8 cellular contexts compared by ENCODE assay signal in the genomic region with DNA sequence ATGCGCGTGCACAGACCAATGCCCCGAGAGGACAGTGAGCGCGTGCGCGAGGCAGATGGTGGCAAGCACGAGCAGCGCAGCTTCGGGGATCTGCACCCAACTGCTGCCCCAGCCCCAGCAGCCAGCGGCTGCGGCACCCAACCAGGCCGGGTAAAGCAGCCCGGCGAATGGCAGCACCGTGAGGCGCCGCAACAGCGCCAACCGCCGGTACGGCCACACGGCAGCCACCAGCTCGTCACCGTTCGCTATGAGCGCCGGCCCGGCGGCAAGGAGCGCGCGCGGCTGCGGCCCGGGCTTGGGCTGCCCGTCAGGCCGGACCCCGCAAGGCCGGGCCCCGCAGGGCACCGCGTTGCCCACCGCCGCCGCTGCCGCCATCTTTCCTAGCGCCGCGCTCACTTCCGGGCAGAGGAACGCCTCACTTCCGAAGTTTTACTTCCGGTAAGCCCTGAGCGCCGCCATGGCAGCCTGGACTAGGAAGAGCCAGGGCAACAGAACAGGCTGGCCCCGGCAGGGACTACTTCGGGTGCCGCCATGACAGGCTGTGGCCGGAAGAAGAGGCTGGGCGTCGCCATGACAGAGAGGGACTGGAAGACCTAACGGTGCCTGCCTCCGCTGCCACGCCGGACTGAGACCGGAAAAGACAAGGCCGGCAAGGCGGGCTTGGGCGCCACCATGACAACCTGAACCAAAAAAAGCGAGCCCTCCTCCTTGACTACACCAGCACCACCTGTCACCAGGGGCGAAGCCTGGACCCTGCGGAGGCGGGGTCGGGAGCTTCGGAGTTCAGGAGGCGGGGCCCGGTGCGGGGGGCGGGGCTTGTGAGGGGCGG. TPM values are rescaled to one million over a fixed set of nuclear protein-coding genes. Genes with fewer than 3 reads are reported as not detected.
A peak's percentile ranks its signal among the peaks of the same experiment; 100 is the strongest.
DNase-seq lines count a peak whose midpoint lies in the region; ATAC-seq, FAIRE-seq and TF ChIP-seq lines count a peak whose summit lies in the region.

A gene (minus strand): TSS at position 385 of the 829 bp plus-strand sequence. CDS start 10 bp downstream, at position 375.

- H3K9me3 ChIP-seq in A549 = 0 out of 3 replicates have a peak, but pooled peaks cover 5% of the 10 kb centered on the region
- no peaks in the 10 kb centered on the region for H3K9me3 ChIP-seq in body of pancreas
- H3K9me3 ChIP-seq in gastrocnemius medialis = no peaks in the 10 kb centered on the region

- TF ChIP-seq EP300 in A549 (IDR thresholded peaks at IDR 0.05) = no peak

- in situ Hi-C loops in gastrocnemius medialis (cut with MboI; ENCODE audit: low sequenced_read_pairs in 4 of 4) = loop anchor here in 1 of 4 donors (25.0 kb wide), 1 partner anchor 276 kb away; no protein-coding TSS in a partner anchor

- POLR2A ChIA-PET in A549 (lab: Yijun Ruan, JAX) = interaction anchor here (0.6 to 1.7 kb wide), 7 partner anchors 14 to 1743 kb away, joined by 3 to 9 read pairs (median 5); a partner anchor contains a TSS

- no peak for FAIRE-seq in A549 (lab: Jason Lieb, UNC)
- peak; percentile 68 for FAIRE-seq in TTC549 (lab: Jason Lieb, UNC)

- CTCF ChIA-PET in A549 (lab: Yijun Ruan, JAX) = interaction anchor here (0.6 kb wide), 1 partner anchor 48 kb away, joined by 3 read pairs; no protein-coding TSS in a partner anchor

- peak within 1 kb of the TSS; percentile 75 for H3K4me3 ChIP-seq in A549
- H3K4me3 ChIP-seq in body of pancreas = peak within 1 kb of the TSS; percentile 50 to 98
- peak within 1 kb of the TSS; percentile 77 to 96 (median 94) for H3K4me3 ChIP-seq in gastrocnemius medialis

- DNase-seq in A549 (ENCODE audit: low read depth in 1 of 2, low spot score in 1 of 2) = peak; percentile 55 to 95
- DNase-seq in NCI-H2107 treated with DMSO at 0.1 percent for 48 hours (lab: John Stamatoyannopoulos, UW; ENCODE audit: unreplicated experiment) = peak; percentile 87
- DNase-seq in body of pancreas = peak; percentile 96 to 98 (median 98)
- peak; percentile 86 for DNase-seq in iPS DF 4.7 (ENCODE audit: extremely low read depth, low spot score)
- DNase-seq in gastrocnemius medialis = peak; percentile 95 to 96

- H3K4me1 ChIP-seq in A549 = peaks cover 8% of the 10 kb centered on the region; the same call in 1 of the 3 replicates
- peaks cover 23% of the 10 kb centered on the region for H3K4me1 ChIP-seq in body of pancreas
- H3K4me1 ChIP-seq in gastrocnemius medialis = peaks cover 10 to 25% of the 10 kb centered on the region in 2 donors

- H3K36me3 ChIP-seq in body of pancreas (replicated peaks in 1 of 2; ENCODE audit: insufficient read depth in 1 of 2, low read depth in 2 of 2) = peaks cover 2 to 4% of the 10 kb centered on the region in 2 donors
- H3K36me3 ChIP-seq in gastrocnemius medialis = peaks cover 0 to 10% of the 10 kb centered on the region in 2 donors

- 3% methylated on average over 8 of the region's 81 CpGs for WGBS in A549 (ENCODE audit: missing lambda C conversion rate)
- WGBS in body of pancreas, 2 donors = 0% methylated on average over 2 to 54 of the region's 81 CpGs

- ATAC-seq in A549 (peak; percentile 94 to 96), HG03066 (IDR thresholded peaks at IDR 0.05; ENCODE audit: low read depth, unreplicated experiment) (peak; percentile 67), body of pancreas (peak; percentile 94), gastrocnemius medialis (peak; percentile 93 to 98)

- TF ChIP-seq POLR2A in A549 (IDR thresholded peaks at IDR 0.05; ENCODE audit: low read length) (peak; percentile 70), GM18526 (IDR thresholded peaks at IDR 0.05; ENCODE audit: extremely low read depth, insufficient read length) (peak; percentile 83), body of pancreas (IDR thresholded peaks at IDR 0.05) (peak; percentile 50 to 84 (median 81)), gastrocnemius medialis (IDR thresholded peaks at IDR 0.05) (peak; percentile 41 to 59)

- TF ChIP-seq RAD21 in A549 (conservative IDR thresholded peaks at IDR 0.05 in 1 of 2, IDR thresholded peaks at IDR 0.05 in 1 of 2) = no peak

- H3K27me3 ChIP-seq in body of pancreas (no peaks in the 10 kb centered on the region), gastrocnemius medialis (no peaks in the 10 kb centered on the region)

- 0 out of 3 replicates have a peak, but pooled peaks have one; percentile 11 for TF ChIP-seq CTCF in A549 (IDR thresholded peaks at IDR 0.05)
- peak in 3 of 7 experiments; percentile 7 to 41 (median 22) for TF ChIP-seq CTCF in body of pancreas (IDR thresholded peaks at IDR 0.05)
- peak in 1 of 5 experiments; percentile 44 for TF ChIP-seq CTCF in gastrocnemius medialis (IDR thresholded peaks at IDR 0.05 in 4 of 5, conservative IDR thresholded peaks at IDR 0.05 in 1 of 5)

- peak within 1 kb of the TSS; percentile 72 for H3K4me2 ChIP-seq in A549

- peak within 1 kb of the TSS; percentile 86 to 92 for H3K27ac ChIP-seq in A549
- peak within 1 kb of the TSS; percentile 87 to 97 (median 94) for H3K27ac ChIP-seq in body of pancreas
- peak within 1 kb of the TSS; percentile 93 to 99 (median 96) for H3K27ac ChIP-seq in gastrocnemius medialis

- intact Hi-C loops in body of pancreas (cut with DNase I) (no loop called here), gastrocnemius medialis (cut with DNase I; ENCODE audit: low total_unique reads) (loop anchor here (2.0 to 5.0 kb wide), 4 partner anchors 113 to 341 kb away; a partner anchor contains a TSS)

TF ChIP-seq in A549, 52 proteins besides CTCF, POLR2A, EP300 and RAD21:
- TF ChIP-seq, protein P1, sequence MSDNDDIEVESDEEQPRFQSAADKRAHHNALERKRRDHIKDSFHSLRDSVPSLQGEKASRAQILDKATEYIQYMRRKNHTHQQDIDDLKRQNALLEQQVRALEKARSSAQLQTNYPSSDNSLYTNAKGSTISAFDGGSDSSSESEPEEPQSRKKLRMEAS (IDR thresholded peaks at IDR 0.05) = peak; percentile 44
- TF ChIP-seq HEYL (CRISPR knock-in tag; IDR thresholded peaks at IDR 0.05) (no peak), TP53 (CRISPR knock-in tag; IDR thresholded peaks at IDR 0.05) (peak; percentile 16; the same call in 1 of the 2 replicates), ZNF302 (CRISPR knock-in tag; IDR thresholded peaks at IDR 0.05) (no peak), KDM5A (IDR thresholded peaks at IDR 0.05) (0 out of 2 replicates have a peak, but pooled peaks have one; percentile 24), JUN (IDR thresholded peaks at IDR 0.05) (peak; percentile 77 to 88; a peak in 4 of 5 replicates), PHF8 (IDR thresholded peaks at IDR 0.05; ENCODE audit: borderline replicate concordance, low read depth) (peak; percentile 51)

RNA-seq across cellular contexts. Expression of the gene that starts here (rescaled TPM):
- polyA plus RNA-seq in A549 (2011; rRNA removed) (10.8 and 13.7 TPM in 2 replicates), A549 (2017; fragmentation: RNase III; extraction: RNeasy Plus Mini Kit Qiagen cat#74134 plus additional on column Dnase treatment) (24.6 to 30.1 TPM (median 29.9 TPM) in 3 replicates)
- polyA plus RNA-seq in A549 (2012; cell fraction: cytosol; rRNA removed) = 37.0 and 39.5 TPM in 2 replicates
- 209 and 289 TPM in 2 replicates for polyA plus RNA-seq in A549 (2012; cell fraction: nucleus; rRNA removed)
- polyA minus RNA-seq in A549 (2011; rRNA and poly(A)+ RNA removed) = 33.3 and 38.6 TPM in 2 replicates
- total RNA-seq in body of pancreas (100 to 1,000 TPM in 1 of 2 donors, 10 to 100 TPM in 1; 38.7 to 570 TPM), gastrocnemius medialis (100 to 1,000 TPM in 2 of 4 donors, 10 to 100 TPM in 2; 51.8 to 111 (median 82.8) TPM)

Comparison
In these comparisons a context has a peak if more than half of its experiments do, and no peak if none do; other contexts are left out.
1. Peak in every context shown above with its lines: DNase-seq, ATAC-seq, H3K4me3 ChIP-seq and H3K27ac ChIP-seq.